ENCODE assay signal across 7 cellular contexts in the genomic region with DNA sequence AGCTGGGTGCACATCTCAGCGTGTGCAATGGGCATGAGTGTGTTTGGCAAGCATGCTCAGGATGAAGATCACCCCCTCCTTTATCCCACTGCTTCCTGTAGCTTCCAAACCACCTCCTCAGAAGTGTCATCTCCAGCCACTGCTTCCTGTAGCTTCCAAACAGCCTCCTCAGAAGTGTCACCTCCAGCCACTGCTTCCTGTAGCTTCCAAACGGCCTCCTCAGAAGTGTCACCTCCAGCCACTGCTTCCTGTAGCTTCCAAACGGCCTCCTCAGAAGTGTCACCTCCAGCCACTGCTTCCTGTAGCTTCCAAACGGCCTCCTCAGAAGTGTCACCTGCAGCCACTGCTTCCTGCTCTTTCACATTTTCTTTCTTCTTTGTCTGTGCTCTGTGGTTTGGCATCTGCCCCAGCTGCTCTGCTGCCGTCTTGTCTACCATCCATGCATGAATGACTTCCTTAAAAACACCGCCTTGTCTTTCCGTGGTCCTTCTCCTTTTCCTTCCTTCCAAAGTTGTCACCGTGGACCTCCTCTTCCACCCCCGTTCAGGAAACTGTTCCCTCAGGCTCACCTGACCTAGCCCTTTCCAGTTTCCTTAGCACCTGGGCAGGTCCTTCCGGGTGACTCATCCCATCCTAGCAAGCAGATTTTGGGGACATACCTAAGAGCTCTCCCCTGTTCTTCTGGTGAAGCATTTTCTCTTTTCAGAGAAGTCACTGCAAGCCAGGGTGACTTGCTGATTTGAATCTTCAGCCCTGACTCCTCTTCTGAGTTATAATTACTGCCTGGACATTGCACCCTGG. TPM values are rescaled to one million over a fixed set of nuclear protein-coding genes. Genes with fewer than 3 reads are reported as not detected.
A peak's percentile ranks its signal among the peaks of the same experiment; 100 is the strongest.
DNase-seq lines count a peak whose midpoint lies in the region; ATAC-seq and TF ChIP-seq lines count a peak whose summit lies in the region.

No MANE protein-coding gene starts in this region.

- peak; percentile 70 for ATAC-seq in GM19023 (IDR thresholded peaks at IDR 0.05; ENCODE audit: unreplicated experiment)
- ATAC-seq in HG02798 (IDR thresholded peaks at IDR 0.05; ENCODE audit: poor library complexity, unreplicated experiment): peak; percentile 73

- no peaks in the 10 kb centered on the region for H3K9me3 ChIP-seq in hepatocyte (ENCODE audit: low read depth)

- no peak for TF ChIP-seq CTCF in hepatocyte (IDR thresholded peaks at IDR 0.05; ENCODE audit: poor library complexity)

- no peak overlapping the region for H3K4me3 ChIP-seq in hepatocyte

- DNase-seq in NOMO-1 treated with dmso at 0.1 percent for 144 hours (lab: John Stamatoyannopoulos, UW; ENCODE audit: unreplicated experiment) (peak; percentile 5), kidney tubule cell (ENCODE audit: low spot score) (peak; percentile 44), hepatic stellate cell (ENCODE audit: low spot score) (no peak), inferior parietal cortex (ENCODE audit: extremely low spot score) (no peak), hepatocyte (ENCODE audit: low spot score) (no peak)

- H4K20me1 ChIP-seq in hepatocyte (ENCODE audit: insufficient read depth, poor library complexity, severe bottlenecking): no peaks in the 10 kb centered on the region

- no peak overlapping the region for H2AFZ ChIP-seq in hepatocyte

- H3K27ac ChIP-seq in hepatocyte: no peak overlapping the region

- H3K79me2 ChIP-seq in hepatocyte: no peaks in the 10 kb centered on the region

- no peaks in the 10 kb centered on the region for H3K36me3 ChIP-seq in hepatocyte (replicated peaks; ENCODE audit: insufficient read depth, low read depth)

- no peak overlapping the region for H3K4me2 ChIP-seq in hepatocyte

- no peaks in the 10 kb centered on the region for H3K9me2 ChIP-seq in hepatocyte (replicated peaks; ENCODE audit: insufficient read depth)

- H3K4me1 ChIP-seq in hepatocyte (ENCODE audit: insufficient read depth): no peaks in the 10 kb centered on the region

- WGBS in hepatocyte (ENCODE audit: low lambda C conversion rate, missing lambda C conversion rate): 85% methylated on average over 10 of the region's 10 CpGs

- H3K27me3 ChIP-seq in hepatocyte: no peaks in the 10 kb centered on the region

RNA-seq across cellular contexts. Expression of a gene that starts 43.5 kb away (rescaled TPM):
- total RNA-seq in hepatocyte: 11.8 and 16.9 TPM in 2 replicates
- polyA plus RNA-seq in hepatocyte: 5.5 and 11.8 TPM in 2 replicates

Comparison
In these comparisons a context has a peak if more than half of its experiments do, and no peak if none do; other contexts are left out.
1. DNase-seq: peak in NOMO-1 treated with dmso at 0.1 percent for 144 hours (single experiment) and kidney tubule cell (single experiment); none in hepatic stellate cell (single experiment), inferior parietal cortex (single experiment) and hepatocyte (single experiment).